ENCODE assay signal across 21 cellular contexts in the genomic region with DNA sequence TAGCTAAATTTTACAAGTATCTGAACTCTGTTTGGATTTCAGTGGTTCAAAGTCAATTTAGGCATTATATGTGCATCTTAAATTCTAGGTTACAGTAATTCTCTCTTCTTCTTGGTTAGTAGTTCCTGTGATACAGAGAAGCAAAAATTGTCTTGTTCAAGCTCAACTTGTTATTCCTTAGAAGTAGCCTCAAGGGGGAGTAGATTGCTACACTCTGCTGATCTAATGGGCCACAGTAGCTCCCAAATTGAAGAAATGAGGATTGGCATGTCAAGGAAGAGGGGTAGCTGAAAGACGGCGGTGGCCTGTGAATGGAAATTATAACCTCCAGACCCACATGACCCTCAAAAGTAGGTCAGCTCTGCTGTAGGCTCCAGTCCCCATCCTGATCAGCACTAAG.
DNase-seq lines count a peak whose midpoint lies in the region; ATAC-seq, FAIRE-seq and TF ChIP-seq lines count a peak whose summit lies in the region.
"Had no signal": no experiment of that assay in that cellular context is flagged by ENCODE, and none has a peak within 500 bp of the region (broad histone marks: within the 10 kb centered on the region; RNA-seq: fewer than 3 reads in every experiment).

No MANE protein-coding gene starts in this region.

- no peak overlapping the region for H2BK120ac ChIP-seq in H1 (replicated peaks; ENCODE audit: low read depth, low read length)

- H3K4me1 Mint-ChIP-seq in stimulated activated effector memory CD8-positive, alpha-beta T cell treated with anti-CD3 and anti-CD28 coated beads, Interleukin-12 subunit alpha, Interleukin-12 subunit beta, amount 100 ng/mL, for 72 hours, result no peaks in the 10 kb centered on the region

- H3K9me3 Mint-ChIP-seq in stimulated activated effector memory CD8-positive, alpha-beta T cell treated with anti-CD3 and anti-CD28 coated beads, Interleukin-12 subunit alpha, Interleukin-12 subunit beta, amount 100 ng/mL, for 72 hours, result no peaks in the 10 kb centered on the region

- H4K5ac ChIP-seq in H1 (ENCODE audit: insufficient read length, low read depth, low read length), result no peak overlapping the region

- H3K27ac ChIP-seq in H1 (ENCODE audit: low read depth, low read length) (no peak overlapping the region), body of pancreas (no peak overlapping the region), HepG2 (ENCODE audit: extremely low read length, insufficient read depth, low read length) (no peak overlapping the region)
- H3K27ac ChIP-seq: GM23248 had no signal

- H3K56ac ChIP-seq in H1 (replicated peaks; ENCODE audit: insufficient read length, low read depth, low read length), result no peak overlapping the region

- H3K4me2 ChIP-seq in Loucy (ENCODE audit: low read depth, low read length, poor library complexity, severe bottlenecking) (no peak overlapping the region), H1 (ENCODE audit: insufficient read depth in 1 of 2, low read depth in 2 of 2, low read length in 2 of 2) (no peak overlapping the region), HepG2 (ENCODE audit: low read depth, low read length) (no peak overlapping the region)

- no peak overlapping the region for H3K18ac ChIP-seq in H1 (ENCODE audit: extremely low read depth, low read length)

- CTCF ChIA-PET in H1 (lab: Charles Lee; ENCODE audit: partially characterized antibody), result interaction anchor here (0.6 to 1.4 kb wide), 3 partner anchors 9 to 138 kb away, joined by 3 to 5 read pairs (median 4); no protein-coding TSS in a partner anchor
- CTCF ChIA-PET in HepG2 (lab: Yijun Ruan, JAX; ENCODE audit: low intra/inter-chr PET ratio, low total read pairs), result no interaction called here

- H2AK5ac ChIP-seq in H1 (ENCODE audit: low read depth, low read length), result no peak overlapping the region

- no peaks in the 10 kb centered on the region for H3K9me3 ChIP-seq in Loucy (ENCODE audit: insufficient read depth, low read depth, low read length)
- H3K9me3 ChIP-seq in H1 (ENCODE audit: insufficient read depth in 2 of 2, low read depth in 1 of 2, low read length in 1 of 2), result no peaks in the 10 kb centered on the region
- no peaks in the 10 kb centered on the region for H3K9me3 ChIP-seq in body of pancreas
- no peaks in the 10 kb centered on the region for H3K9me3 ChIP-seq in HepG2 (ENCODE audit: low read length)
- H3K9me3 ChIP-seq: BE2C, Caco-2 had no signal

- no peaks in the 10 kb centered on the region for H3K9me2 ChIP-seq in Loucy (replicated peaks; ENCODE audit: low read depth, low read length)

- no peak for DNase-seq in H1 (ENCODE audit: low read depth in 1 of 2, low spot score in 2 of 2)
- peak; percentile 31 for DNase-seq in iPS-NIHi11 (ENCODE audit: low spot score)
- DNase-seq in stimulated activated effector memory CD8-positive, alpha-beta T cell treated with anti-CD3 and anti-CD28 coated beads, Interleukin-12 subunit alpha, Interleukin-12 subunit beta, amount 100 ng/mL, for 72 hours (ENCODE audit: low spot score in 2 of 2), result no peak
- no peak for DNase-seq in body of pancreas
- DNase-seq in HepG2 (ENCODE audit: low spot score), result no peak
- DNase-seq: ACHN; BE2C; C1 segment of cervical spinal cord; Caco-2; CD4-positive, alpha-beta T cell; GM23248; HFFc6 had no signal

- TF ChIP-seq EP300 in H1 (IDR thresholded peaks at IDR 0.05; ENCODE audit: borderline replicate concordance in 1 of 2, low read depth in 2 of 2, low read length in 2 of 2), result no peak
- TF ChIP-seq EP300 in HepG2 (IDR thresholded peaks at IDR 0.05; ENCODE audit: low read depth in 2 of 2, low read length in 2 of 2), result no peak
- TF ChIP-seq EP300 in HepG2 (CRISPR knock-in tag; IDR thresholded peaks at IDR 0.05; ENCODE audit: borderline replicate concordance), result no peak

- peaks cover 12% of the 10 kb centered on the region for H3K4me1 ChIP-seq in Loucy (ENCODE audit: insufficient read depth, low read length, poor library complexity, severe bottlenecking)
- H3K4me1 ChIP-seq in H1 (replicated peaks in 1 of 4; ENCODE audit: control insufficient read depth in 3 of 4, insufficient read depth in 4 of 4, low read length in 3 of 4), result peaks cover 3 to 15% (median 11%) of the 10 kb centered on the region in 4 experiments; a peak in 6 of 7 replicates
- no peaks in the 10 kb centered on the region for H3K4me1 ChIP-seq in body of pancreas
- no peaks in the 10 kb centered on the region for H3K4me1 ChIP-seq in HepG2 (ENCODE audit: insufficient read depth, low read length)
- H3K4me1 ChIP-seq: BE2C, Caco-2 had no signal

- no peak overlapping the region for H3K27ac Mint-ChIP-seq in stimulated activated effector memory CD8-positive, alpha-beta T cell treated with anti-CD3 and anti-CD28 coated beads, Interleukin-12 subunit alpha, Interleukin-12 subunit beta, amount 100 ng/mL, for 72 hours
- H3K27ac Mint-ChIP-seq: CD4-positive, alpha-beta T cell; HFFc6 had no signal

- peak; percentile 29 for ATAC-seq in stimulated activated effector memory CD8-positive, alpha-beta T cell treated with anti-CD3 and anti-CD28 coated beads, Interleukin-12 subunit alpha, Interleukin-12 subunit beta, amount 100 ng/mL, for 72 hours
- ATAC-seq in body of pancreas (no peak), HepG2 (no peak), HG03175 (IDR thresholded peaks at IDR 0.05; ENCODE audit: unreplicated experiment) (no peak)
- ATAC-seq: HCT116 had no signal

- TF ChIP-seq POLR2A in H1 (IDR thresholded peaks at IDR 0.05; ENCODE audit: control extremely low read depth in 1 of 2, low read depth in 2 of 2, low read length in 2 of 2) (no peak), body of pancreas (IDR thresholded peaks at IDR 0.05) (no peak), HepG2 (IDR thresholded peaks at IDR 0.05; ENCODE audit: insufficient read depth in 1 of 2, low read depth in 2 of 2, low read length in 2 of 2) (no peak)

- 82% methylated on average over 2 of the region's 2 CpGs; no CpG with 5 or more reads in 1 of the 2 experiments for WGBS in H1 (ENCODE audit: extremely low coverage in 1 of 2, insufficient coverage in 1 of 2, insufficient read length in 1 of 2, insufficient replicate concordance in 2 of 2, low coverage in 1 of 2, low lambda C conversion rate in 2 of 2, missing lambda C conversion rate in 1 of 2), 2 experiments
- 76 to 80% methylated on average over 2 of the region's 2 CpGs for WGBS in body of pancreas, 2 donors
- WGBS in HepG2 (ENCODE audit: low lambda C conversion rate), result 0% methylated on average over 2 of the region's 2 CpGs

- H4K91ac ChIP-seq in H1 (replicated peaks; ENCODE audit: insufficient read length, low read length), result no peak overlapping the region

- H4K8ac ChIP-seq in H1 (ENCODE audit: extremely low read depth, insufficient read depth, low read length), result no peak overlapping the region

- no peak overlapping the region for H3K23ac ChIP-seq in H1 (ENCODE audit: insufficient read length)

- no peaks in the 10 kb centered on the region for H3F3A ChIP-seq in Loucy (ENCODE audit: low read depth)

- H2AFZ ChIP-seq in Loucy (ENCODE audit: low read length) (no peak overlapping the region), H1 (ENCODE audit: low read length) (no peak overlapping the region), HepG2 (ENCODE audit: low read length) (no peak overlapping the region)
- H2AFZ ChIP-seq: GM23248 had no signal

- H3K4ac ChIP-seq in H1 (replicated peaks; ENCODE audit: insufficient read length, low read depth, low read length), result no peak overlapping the region

- H3K79me2 ChIP-seq in Loucy (ENCODE audit: insufficient read depth, low read length) (no peaks in the 10 kb centered on the region), H1 (ENCODE audit: control insufficient read depth in 1 of 2, insufficient read depth in 2 of 2, low read length in 2 of 2) (no peaks in the 10 kb centered on the region), HepG2 (ENCODE audit: insufficient read depth, low read length) (no peaks in the 10 kb centered on the region)

- no peaks in the 10 kb centered on the region; the same call in 1 of the 2 replicates for H3K79me1 ChIP-seq in H1 (ENCODE audit: low read depth, low read length)

- POLR2A ChIA-PET in H1 (lab: Charles Lee; ENCODE audit: partially characterized antibody), result no interaction called here
- POLR2A ChIA-PET in HepG2 (lab: Yijun Ruan, JAX), result no interaction called here

- H3K4me3 Mint-ChIP-seq in stimulated activated effector memory CD8-positive, alpha-beta T cell treated with anti-CD3 and anti-CD28 coated beads, Interleukin-12 subunit alpha, Interleukin-12 subunit beta, amount 100 ng/mL, for 72 hours, result no peak overlapping the region
- H3K4me3 Mint-ChIP-seq: CD4-positive, alpha-beta T cell; HFFc6 had no signal

- TF ChIP-seq RAD21 in H1 (IDR thresholded peaks at IDR 0.05 in 1 of 2, conservative IDR thresholded peaks at IDR 0.05 in 1 of 2; ENCODE audit: low read depth in 2 of 2, low read length in 2 of 2) (peak; percentile 25 to 53; a peak in 3 of 4 replicates), HepG2 (CRISPR knock-in tag; IDR thresholded peaks at IDR 0.05) (no peak)

- peak; percentile 40 for TF ChIP-seq CTCF in Loucy (conservative IDR thresholded peaks at IDR 0.05; ENCODE audit: low read length)
- TF ChIP-seq CTCF in H1 (IDR thresholded peaks at IDR 0.05; ENCODE audit: control extremely low read depth in 1 of 3, insufficient read depth in 1 of 3, low read depth in 1 of 3, low read length in 3 of 3), result peak in 1 of 3 experiments; percentile 17; a peak in 2 of 4 replicates
- no peak for TF ChIP-seq CTCF in body of pancreas (IDR thresholded peaks at IDR 0.05)
- no peak for TF ChIP-seq CTCF in HepG2 (CRISPR knock-in tag; IDR thresholded peaks at IDR 0.05)

- H3K27me3 ChIP-seq in Loucy (ENCODE audit: insufficient read depth, low read length, poor library complexity, severe bottlenecking), result no peaks in the 10 kb centered on the region
- no peaks in the 10 kb centered on the region for H3K27me3 ChIP-seq in H1 (replicated peaks in 1 of 4; ENCODE audit: control insufficient read depth in 3 of 4, extremely low read depth in 1 of 4, insufficient read depth in 3 of 4, low read length in 3 of 4)
- H3K27me3 ChIP-seq in body of pancreas, result no peaks in the 10 kb centered on the region
- H3K27me3 ChIP-seq in HepG2 (ENCODE audit: control insufficient read depth in 1 of 2, insufficient read depth in 2 of 2, low read length in 2 of 2), result no peaks in the 10 kb centered on the region; a peak in 1 of 5 replicates
- H3K27me3 ChIP-seq: BE2C had no signal

- no peak overlapping the region for H2BK15ac ChIP-seq in H1 (ENCODE audit: low read length)

- FAIRE-seq in H1 (lab: Jason Lieb, UNC) (no peak), HepG2 (lab: Jason Lieb, UNC) (no peak)
- FAIRE-seq: A204.1, D721Med, G401.6, GM12891, GM19239, H54 had no signal

- no peaks in the 10 kb centered on the region for H4K20me1 ChIP-seq in Loucy (ENCODE audit: insufficient read depth, low read length, poor library complexity, severe bottlenecking)
- no peaks in the 10 kb centered on the region for H4K20me1 ChIP-seq in H1 (replicated peaks in 1 of 2; ENCODE audit: control insufficient read depth in 1 of 2, insufficient read depth in 2 of 2, low read length in 2 of 2)
- no peaks in the 10 kb centered on the region for H4K20me1 ChIP-seq in HepG2 (ENCODE audit: insufficient read depth, low read length)

- BruUV-seq in HepG2 (replicated peaks; lab: Mats Ljungman, UMichigan), result no TSS peak

- no peaks in the 10 kb centered on the region for H3K36me3 ChIP-seq in Loucy (ENCODE audit: insufficient read depth, low read length)
- H3K36me3 ChIP-seq in H1 (ENCODE audit: control insufficient read depth in 2 of 4, insufficient read depth in 4 of 4, low read length in 3 of 4), result no peaks in the 10 kb centered on the region
- no peaks in the 10 kb centered on the region for H3K36me3 ChIP-seq in body of pancreas (replicated peaks in 1 of 2; ENCODE audit: insufficient read depth in 1 of 2, low read depth in 2 of 2)
- H3K36me3 ChIP-seq in HepG2 (replicated peaks in 1 of 2; ENCODE audit: control insufficient read depth in 1 of 2, insufficient read depth in 2 of 2, low read length in 2 of 2), result no peaks in the 10 kb centered on the region
- H3K36me3 ChIP-seq: BE2C had no signal

- H2BK5ac ChIP-seq in H1 (ENCODE audit: low read depth, low read length), result no peak overlapping the region

- H3K9ac ChIP-seq in Loucy (ENCODE audit: low read depth, low read length, poor library complexity, severe bottlenecking) (no peak overlapping the region), H1 (replicated peaks in 1 of 4; ENCODE audit: extremely low read depth in 1 of 4, low read depth in 3 of 4, low read length in 3 of 4) (no peak overlapping the region), HepG2 (ENCODE audit: insufficient read depth, low read depth, low read length) (no peak overlapping the region)
- H3K9ac ChIP-seq: GM23248 had no signal

- intact Hi-C loops in body of pancreas (cut with DNase I), result no loop called here
- intact Hi-C loops in HepG2 (cut with micrococcal nuclease; ENCODE audit: unreplicated experiment), result no loop called here

- in situ Hi-C loops in HepG2 (cut with HindIII; ENCODE audit: extremely low pct_ligation_motif_present, low pct_unique_long_range_greater_than_20kb), result no loop called here

- no peaks in the 10 kb centered on the region for H3K23me2 ChIP-seq in H1 (ENCODE audit: low read depth, low read length)

- H3K14ac ChIP-seq in H1 (ENCODE audit: insufficient read length), result no peak overlapping the region

- no peaks in the 10 kb centered on the region for H3K36me3 Mint-ChIP-seq in stimulated activated effector memory CD8-positive, alpha-beta T cell treated with anti-CD3 and anti-CD28 coated beads, Interleukin-12 subunit alpha, Interleukin-12 subunit beta, amount 100 ng/mL, for 72 hours

- no peak overlapping the region for H2BK20ac ChIP-seq in H1 (ENCODE audit: low read length)

- no peak overlapping the region for H2BK12ac ChIP-seq in H1 (ENCODE audit: low read depth, low read length)

- H3K4me3 ChIP-seq in Loucy (ENCODE audit: low read length, poor library complexity, severe bottlenecking) (no peak overlapping the region), H1 (ENCODE audit: extremely low read depth in 1 of 4, insufficient read depth in 2 of 4, low read depth in 3 of 4, low read length in 4 of 4) (no peak overlapping the region), body of pancreas (no peak overlapping the region), HepG2 (replicated peaks in 1 of 3; ENCODE audit: insufficient read depth in 1 of 3, low read depth in 2 of 3, low read length in 3 of 3) (no peak overlapping the region)
- H3K4me3 ChIP-seq: GM23248 had no signal
